In the genomic region with DNA sequence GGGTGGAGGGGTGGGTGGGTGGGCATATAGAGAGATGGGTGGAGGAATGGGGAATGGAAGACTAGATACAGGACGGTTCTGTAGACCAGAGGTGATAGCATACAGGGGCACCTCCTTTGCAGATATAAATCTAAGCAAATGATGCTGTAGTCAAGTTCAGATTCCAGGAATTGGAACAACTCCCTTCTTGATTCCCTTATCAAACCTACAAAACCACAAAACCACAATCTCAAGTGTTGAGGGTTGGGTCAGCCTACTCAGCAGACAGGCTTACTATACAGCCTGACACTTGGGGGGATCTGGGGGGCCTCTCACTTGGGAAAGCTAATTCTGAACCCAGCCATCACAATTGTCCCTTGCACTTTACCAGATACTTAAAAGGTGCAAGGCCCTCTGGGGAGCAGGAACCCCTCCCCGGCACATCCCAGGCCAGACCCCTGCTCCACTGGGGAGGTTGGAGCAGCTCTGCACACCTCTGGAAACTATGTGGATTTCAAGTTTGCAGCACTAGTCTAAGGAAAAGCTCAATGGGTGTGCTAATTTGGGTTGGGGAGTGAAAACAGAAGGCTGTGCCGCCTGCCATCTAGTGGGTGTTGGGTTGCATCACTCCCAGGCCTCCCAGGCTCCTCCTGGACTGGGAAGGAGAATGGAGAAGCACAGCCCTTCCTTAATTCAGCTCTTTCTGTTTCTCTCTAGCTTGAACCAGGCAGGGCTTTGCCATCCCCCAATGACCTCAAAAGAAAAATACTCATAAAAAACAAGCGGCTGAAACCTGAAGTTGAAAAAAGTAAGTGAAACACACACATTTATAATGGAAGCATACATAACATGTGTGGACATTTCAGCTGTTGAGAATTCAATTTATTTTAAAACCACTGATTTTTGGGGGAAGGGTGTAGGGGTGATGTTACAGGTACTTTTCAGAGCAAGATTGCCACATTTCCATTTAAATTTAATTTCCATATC, we compare ENCODE assay signal across 8 cellular contexts.
DNase-seq lines count a peak whose midpoint lies in the region; ATAC-seq and TF ChIP-seq lines count a peak whose summit lies in the region.

No MANE protein-coding gene starts in this region.

- H3K36me3 ChIP-seq in MM.1S (replicated peaks; ENCODE audit: insufficient read depth, low read length) (no peaks in the 10 kb centered on the region), fibroblast of lung (ENCODE audit: control insufficient read depth, insufficient read depth, low read length) (no peaks in the 10 kb centered on the region)

- no peak overlapping the region for H3K4me3 ChIP-seq in MM.1S (ENCODE audit: low read length)
- H3K4me3 ChIP-seq in fibroblast of lung (replicated peaks in 1 of 4; ENCODE audit: control extremely low read depth in 1 of 4, insufficient read depth in 1 of 4, low read depth in 3 of 4, low read length in 4 of 4), result no peak overlapping the region

- peak overlapping the region; percentile 25; the same call in 1 of the 2 replicates for H3K4me2 ChIP-seq in MM.1S (ENCODE audit: low read depth, low read length)
- no peak overlapping the region for H3K4me2 ChIP-seq in fibroblast of lung (ENCODE audit: extremely low read depth, insufficient read depth, low read length)

- peaks cover 45% of the 10 kb centered on the region for H3K36me3 Mint-ChIP-seq in nephron progenitor cell (ENCODE audit: low read depth)

- no peaks in the 10 kb centered on the region for H3K9me3 Mint-ChIP-seq in nephron progenitor cell

- no peak overlapping the region for H3K4me3 Mint-ChIP-seq in nephron progenitor cell

- no peaks in the 10 kb centered on the region for H3K9me3 ChIP-seq in MM.1S (replicated peaks; ENCODE audit: insufficient read depth, low read length)
- no peaks in the 10 kb centered on the region for H3K9me3 ChIP-seq in fibroblast of lung (ENCODE audit: control insufficient read depth, insufficient read depth, low read depth, low read length)

- TF ChIP-seq CTCF in MM.1S (IDR thresholded peaks at IDR 0.05; ENCODE audit: low read length) (peak; percentile 91), fibroblast of lung (conservative IDR thresholded peaks at IDR 0.05 in 1 of 2, IDR thresholded peaks at IDR 0.05 in 1 of 2; ENCODE audit: low read depth in 1 of 2, low read length in 2 of 2) (peak; percentile 91 to 95), nephron progenitor cell (IDR thresholded peaks at IDR 0.05) (peak; percentile 73)

- DNase-seq in Ammon's horn (ENCODE audit: low spot score), result peak; percentile 85
- DNase-seq in MM.1S, result peak; percentile 63
- DNase-seq in SIG-M5 treated with dmso at 0.1 percent for 504 hours (lab: John Stamatoyannopoulos, UW; ENCODE audit: unreplicated experiment), result peak; percentile 88
- DNase-seq in fibroblast of lung (ENCODE audit: low read depth in 2 of 2), result peak; percentile 61 to 81
- DNase-seq in nephron progenitor cell, result peak; percentile 61
- DNase-seq in activated CD8-positive, alpha-beta memory T cell treated with anti-CD3 and anti-CD28 coated beads for 24 hours, result no peak
- DNase-seq in central memory CD4-positive, alpha-beta T cell, result no peak

- H3K27ac ChIP-seq in MM.1S (ENCODE audit: low read length) (peak overlapping the region; percentile 9; the same call in 1 of the 2 replicates), fibroblast of lung (ENCODE audit: insufficient read depth, low read length) (no peak overlapping the region)

- H3K27me3 ChIP-seq in MM.1S (replicated peaks; ENCODE audit: insufficient read depth, low read length), result no peaks in the 10 kb centered on the region
- H3K27me3 ChIP-seq in fibroblast of lung (ENCODE audit: control insufficient read depth, insufficient read depth, low read length), result no peaks in the 10 kb centered on the region

- H3K79me2 ChIP-seq in MM.1S (ENCODE audit: low read length) (no peaks in the 10 kb centered on the region), fibroblast of lung (ENCODE audit: control insufficient read depth, insufficient read depth, low read length) (no peaks in the 10 kb centered on the region)

- H3K27ac Mint-ChIP-seq in nephron progenitor cell, result no peak overlapping the region

- peak; percentile 67 for ATAC-seq in GM18907 (IDR thresholded peaks at IDR 0.05; ENCODE audit: unreplicated experiment)

- no peaks in the 10 kb centered on the region for H4K20me1 ChIP-seq in MM.1S (ENCODE audit: insufficient read depth, low read length)
- H4K20me1 ChIP-seq in fibroblast of lung (ENCODE audit: control insufficient read depth, extremely low read depth, insufficient read depth, low read length), result no peaks in the 10 kb centered on the region

- H3K27me3 Mint-ChIP-seq in nephron progenitor cell (ENCODE audit: low read depth, poor library complexity), result no peaks in the 10 kb centered on the region

- H3K9me2 ChIP-seq in MM.1S (replicated peaks; ENCODE audit: insufficient read depth, low read length), result no peaks in the 10 kb centered on the region

- H2AFZ ChIP-seq in MM.1S (ENCODE audit: low read length) (no peak overlapping the region; the same call in 1 of the 2 replicates), fibroblast of lung (ENCODE audit: low read length) (no peak overlapping the region)

- H3K4me1 ChIP-seq in MM.1S (ENCODE audit: low read length), result peaks cover 52% of the 10 kb centered on the region
- H3K4me1 ChIP-seq in fibroblast of lung (ENCODE audit: control insufficient read depth, extremely low read depth, insufficient read depth, low read length), result peaks cover 4% of the 10 kb centered on the region

- H3K4me1 Mint-ChIP-seq in nephron progenitor cell, result peaks cover 14% of the 10 kb centered on the region

- H3K9ac ChIP-seq in MM.1S (ENCODE audit: low read length), result no peak overlapping the region
- no peak overlapping the region for H3K9ac ChIP-seq in fibroblast of lung (ENCODE audit: insufficient read depth, low read length)

- peaks cover 18% of the 10 kb centered on the region for H3F3A ChIP-seq in MM.1S (ENCODE audit: insufficient read depth, low read length)

Comparison
In these comparisons a context has a peak if more than half of its experiments do, and no peak if none do; other contexts are left out.
1. DNase-seq: peak in Ammon's horn (single experiment), MM.1S (single experiment), SIG-M5 treated with dmso at 0.1 percent for 504 hours (single experiment), fibroblast of lung (2 of 2) and nephron progenitor cell (single experiment); none in activated CD8-positive, alpha-beta memory T cell treated with anti-CD3 and anti-CD28 coated beads for 24 hours (single experiment) and central memory CD4-positive, alpha-beta T cell (single experiment).
2. Peak in every context shown above with its lines, with median percentiles within 50 percentile points of each other: CTCF ChIP-seq.